In the genomic region with DNA sequence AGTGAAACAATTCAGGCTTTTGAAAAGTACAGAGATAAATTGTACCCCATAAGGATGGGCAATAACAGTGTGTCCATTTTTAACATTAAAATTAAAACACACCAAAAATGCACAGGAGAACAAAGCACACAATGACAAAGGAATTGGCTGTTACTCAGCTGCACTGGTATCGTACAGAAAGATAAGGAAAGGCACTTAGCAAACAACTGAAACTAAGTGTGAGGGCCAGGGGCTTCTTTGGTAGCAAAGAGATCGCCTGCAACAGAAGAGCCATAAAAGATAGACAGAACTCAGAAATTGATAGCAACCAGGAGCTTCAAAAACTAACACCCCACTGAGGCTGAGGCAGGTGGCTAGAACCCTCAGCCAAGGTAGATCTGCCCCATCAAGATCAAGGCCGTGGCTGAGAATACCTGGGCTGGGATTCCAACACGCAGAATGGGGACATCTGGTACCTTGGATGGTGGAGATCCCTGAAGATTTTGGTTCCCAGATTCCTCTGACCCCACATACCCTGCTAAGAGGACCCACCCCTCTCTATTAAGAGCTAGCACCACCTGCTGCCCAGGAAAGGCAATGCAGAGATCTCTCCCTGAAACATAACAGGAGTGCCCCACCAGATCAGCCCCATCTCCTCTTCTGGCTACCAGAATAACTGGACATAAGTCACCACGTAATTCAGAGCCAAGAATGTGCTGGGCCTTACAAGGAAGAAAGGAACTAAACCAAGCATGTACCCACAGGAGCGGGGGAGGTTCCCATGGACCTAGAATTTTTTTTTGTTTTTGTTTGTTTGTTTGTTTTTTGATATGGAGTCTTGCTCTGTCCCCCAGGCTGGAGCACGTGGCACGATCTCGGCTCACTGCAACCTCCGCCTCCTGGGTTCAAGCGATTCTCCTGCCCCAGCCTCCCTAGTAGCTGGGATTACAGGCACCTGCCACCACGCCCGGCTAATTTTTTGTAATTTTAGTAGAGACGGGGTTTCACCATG, we compare ENCODE assay signal across 8 cellular contexts. TPM values are rescaled to one million over a fixed set of nuclear protein-coding genes. Genes with fewer than 3 reads are reported as not detected.
DNase-seq lines count a peak whose midpoint lies in the region; ATAC-seq, FAIRE-seq and TF ChIP-seq lines count a peak whose summit lies in the region.

No MANE protein-coding gene starts in this region.

- H3K36me3 Mint-ChIP-seq in T-cell (no peaks in the 10 kb centered on the region), MCF 10A (ENCODE audit: insufficient read depth, unreplicated experiment) (no peaks in the 10 kb centered on the region), memory B cell (peaks cover 2% of the 10 kb centered on the region)

- CTCF ChIA-PET in T-cell (lab: Charles Lee) = interaction anchor here (0.6 to 3.4 kb wide), 11 partner anchors 17 to 204 kb away, joined by 3 to 40 read pairs (median 4); no protein-coding TSS in a partner anchor
- CTCF ChIA-PET in MCF 10A (lab: Yijun Ruan, JAX) = interaction anchor here (0.6 to 13.7 kb wide), 20 partner anchors 9 to 279 kb away, joined by 3 to 223 read pairs (median 4); a partner anchor contains a TSS

- FAIRE-seq in urothelium cell line (lab: Jason Lieb, UNC) = no peak

- peak; percentile 53 for DNase-seq in Daoy (ENCODE audit: low read depth)
- DNase-seq in LHCN-M2 (ENCODE audit: low read depth) = peak; percentile 60
- DNase-seq in T-cell = peak in 21 of 34 experiments; percentile 26 to 59 (median 43)
- peak; percentile 74 for DNase-seq in MCF 10A (ENCODE audit: unreplicated experiment)
- peak in 1 of 2 donors; percentile 28 for DNase-seq in memory B cell (ENCODE audit: low spot score in 2 of 2)
- DNase-seq in urothelium cell line (ENCODE audit: low spot score) = peak; percentile 41

- H3K4me1 Mint-ChIP-seq in T-cell = peaks cover 28 to 47% (median 42%) of the 10 kb centered on the region in 3 donors
- H3K4me1 Mint-ChIP-seq in MCF 10A (ENCODE audit: insufficient read depth, unreplicated experiment) = peaks cover 14% of the 10 kb centered on the region
- H3K4me1 Mint-ChIP-seq in memory B cell = peaks cover 57% of the 10 kb centered on the region

- no peaks in the 10 kb centered on the region for H3K27me3 Mint-ChIP-seq in T-cell
- H3K27me3 Mint-ChIP-seq in MCF 10A (ENCODE audit: insufficient read depth, unreplicated experiment) = no peaks in the 10 kb centered on the region
- no peaks in the 10 kb centered on the region for H3K27me3 Mint-ChIP-seq in memory B cell

- no peak overlapping the region for H3K27ac Mint-ChIP-seq in T-cell
- no peak overlapping the region for H3K27ac Mint-ChIP-seq in MCF 10A (ENCODE audit: low read depth, unreplicated experiment)
- H3K27ac Mint-ChIP-seq in memory B cell = peak overlapping the region; percentile 97

- ATAC-seq in T-cell (replicated peaks in 1 of 4) (peak in 2 of 4 experiments; percentile 48 to 50), memory B cell (ENCODE audit: low read depth) (peak; percentile 34), HG02840 (IDR thresholded peaks at IDR 0.05; ENCODE audit: low FRiP score, unreplicated experiment) (no peak), GM19035 (IDR thresholded peaks at IDR 0.05; ENCODE audit: unreplicated experiment) (no peak)

- intact Hi-C loops in MCF 10A (cut with micrococcal nuclease) = no loop called here

- H3K9me3 Mint-ChIP-seq in T-cell (no peaks in the 10 kb centered on the region), MCF 10A (ENCODE audit: unreplicated experiment) (no peaks in the 10 kb centered on the region), memory B cell (no peaks in the 10 kb centered on the region)

- peak; percentile 90 for TF ChIP-seq CTCF in MCF 10A (IDR thresholded peaks at IDR 0.05; ENCODE audit: unreplicated experiment)

- H3K4me3 Mint-ChIP-seq in T-cell (no peak overlapping the region), MCF 10A (ENCODE audit: unreplicated experiment) (no peak overlapping the region), memory B cell (peak overlapping the region; percentile 48)

- BruUV-seq in MCF 10A (replicated peaks; lab: Mats Ljungman, UMichigan) = no TSS peak

- POLR2A ChIA-PET in T-cell (lab: Charles Lee) = interaction anchor here in 1 of 2 donors (1.0 kb wide), 1 partner anchor 93 kb away, joined by 4 read pairs; no protein-coding TSS in a partner anchor
- POLR2A ChIA-PET in MCF 10A (lab: Yijun Ruan, JAX) = interaction anchor here (0.6 to 1.2 kb wide), 2 partner anchors 98 to 277 kb away, joined by 3 read pairs; a partner anchor contains a TSS

RNA-seq across cellular contexts. Expression of a gene that starts 16.2 kb away (rescaled TPM):
- total RNA-seq in Daoy (2014; rRNA removed; shearing (Covaris generic)) = 66.9 and 75.8 TPM in 2 replicates
- total RNA-seq in LHCN-M2 (2014; rRNA removed) (107 and 111 TPM in 2 replicates), T-cell (100 to 1,000 TPM in 3 of 5 donors, 10 to 100 TPM in 2; 68.9 to 183 (median 154) TPM), MCF 10A (2022) (1.9 and 5.2 TPM in 2 replicates)
- 73.8 TPM for polyA plus RNA-seq in LHCN-M2 (2012)

Comparison
In these comparisons a context has a peak if more than half of its experiments do, and no peak if none do; other contexts are left out.
1. RNA of a gene that starts 16.2 kb away (total RNA-seq): 68.9 to 183 TPM in T-cell, 107 to 111 TPM in LHCN-M2 and 66.9 to 75.8 TPM in Daoy; 1.9 to 5.2 TPM in MCF 10A; every median in the first group is over 10 times any median in the second.